In the genomic region with DNA sequence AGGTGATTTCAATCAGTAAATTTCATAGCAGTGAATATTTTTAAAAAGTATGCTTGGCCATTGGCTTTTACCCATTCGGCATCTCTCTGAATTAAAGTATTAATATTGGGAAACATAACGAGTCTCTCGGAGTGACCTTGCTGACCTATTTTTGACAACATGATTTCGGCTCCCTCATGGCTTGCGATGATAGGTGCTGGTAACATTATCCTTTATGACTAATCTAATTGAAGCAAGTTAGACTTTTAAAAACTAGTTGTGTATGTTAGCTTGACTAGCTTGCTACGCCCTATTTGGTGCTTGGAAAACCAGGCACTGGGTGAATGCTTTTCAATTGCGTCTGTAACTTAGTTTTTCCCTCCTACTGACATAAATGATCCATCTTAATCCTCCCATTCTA, we compare ENCODE assay signal across 28 cellular contexts. TPM values are rescaled to one million over a fixed set of nuclear protein-coding genes. Genes with fewer than 3 reads are reported as not detected.
DNase-seq lines count a peak whose midpoint lies in the region; ATAC-seq, FAIRE-seq and TF ChIP-seq lines count a peak whose summit lies in the region.
"Had no signal": no experiment of that assay in that cellular context is flagged by ENCODE, and none has a peak within 500 bp of the region (broad histone marks: within the 10 kb centered on the region; RNA-seq: fewer than 3 reads in every experiment).

No MANE protein-coding gene starts in this region.

- intact Hi-C loops in left cardiac atrium (cut with DNase I) = loop anchor here (10.0 kb wide), 1 partner anchor 51 kb away; no protein-coding TSS in a partner anchor
- intact Hi-C loops in kidney (cut with DNase I) = no loop called here
- intact Hi-C loops in sigmoid colon (cut with DNase I) = no loop called here
- intact Hi-C loops in uterus (cut with DNase I; ENCODE audit: low total_unique reads) = no loop called here

- 91 to 96% methylated on average over 7 of the region's 7 CpGs for WGBS in sigmoid colon, 2 donors

- H3K27ac ChIP-seq in right atrium auricular region (peak overlapping the region; percentile 64 to 74), kidney (ENCODE audit: low read depth in 2 of 2, low read length in 2 of 2) (peak overlapping the region in 1 of 2 donors; percentile 25), sigmoid colon (peak overlapping the region in 3 of 4 donors; percentile 53 to 66 (median 62)), uterus (peak overlapping the region; percentile 67 to 79)

- no peak for TF ChIP-seq POLR2A in sigmoid colon (IDR thresholded peaks at IDR 0.05)
- TF ChIP-seq POLR2A in uterus (IDR thresholded peaks at IDR 0.05) = no peak

- no peak for ATAC-seq in left cardiac atrium
- ATAC-seq: activated naive CD4-positive, alpha-beta T cell treated with anti-CD3 and anti-CD28 coated beads, Interleukin-2, amount 50 U/mL, for 72 hours; naive thymus-derived CD4-positive, alpha-beta T cell; stimulated activated memory B cell treated with anti-CD40 and anti-IgM and Interleukin-4, amounts not matched to agents 10 μg/mL and 1 μg/mL and 100 μg/mL, for 72 hours had no signal

- no peak for TF ChIP-seq CTCF in right atrium auricular region (IDR thresholded peaks at IDR 0.05)
- TF ChIP-seq CTCF in kidney (IDR thresholded peaks at IDR 0.05; ENCODE audit: borderline replicate concordance, extremely low read depth, insufficient read depth) = no peak
- TF ChIP-seq CTCF in sigmoid colon (IDR thresholded peaks at IDR 0.05) = no peak
- TF ChIP-seq CTCF in uterus (IDR thresholded peaks at IDR 0.05) = no peak
- TF ChIP-seq CTCF in GM10266 (IDR thresholded peaks at IDR 0.05; ENCODE audit: control insufficient read depth, insufficient read depth, low read depth, missing control alignments) = no peak

- H3K9me3 ChIP-seq in right atrium auricular region = no peaks in the 10 kb centered on the region
- no peaks in the 10 kb centered on the region for H3K9me3 ChIP-seq in kidney (ENCODE audit: control insufficient read depth in 1 of 2, low read length in 2 of 2)
- no peaks in the 10 kb centered on the region for H3K9me3 ChIP-seq in sigmoid colon
- H3K9me3 ChIP-seq in uterus = no peaks in the 10 kb centered on the region

- peaks cover 0 to 62% of the 10 kb centered on the region in 2 donors for H3K4me1 ChIP-seq in right atrium auricular region
- H3K4me1 ChIP-seq in kidney (ENCODE audit: control insufficient read depth in 1 of 2, insufficient read depth in 1 of 2, low read depth in 1 of 2, low read length in 2 of 2) = no peaks in the 10 kb centered on the region
- H3K4me1 ChIP-seq in sigmoid colon = peaks cover 0 to 57% (median 40%) of the 10 kb centered on the region in 4 donors
- H3K4me1 ChIP-seq in uterus = peaks cover 0 to 6% of the 10 kb centered on the region in 2 donors

- FAIRE-seq in kidney (lab: Jason Lieb, UNC) = no peak
- FAIRE-seq: endothelial cell of umbilical vein, H1, TTC549 had no signal

- H3K36me3 ChIP-seq in right atrium auricular region (no peaks in the 10 kb centered on the region), kidney (ENCODE audit: control insufficient read depth in 1 of 2, insufficient read depth in 2 of 2, low read length in 2 of 2) (no peaks in the 10 kb centered on the region), sigmoid colon (no peaks in the 10 kb centered on the region), uterus (no peaks in the 10 kb centered on the region)

- DNase-seq in right atrium auricular region (ENCODE audit: low spot score) = no peak
- DNase-seq in left cardiac atrium = no peak
- DNase-seq in kidney = no peak
- DNase-seq in sigmoid colon = no peak
- no peak for DNase-seq in uterus
- DNase-seq in DMS114 treated with DMSO at 0.1 percent for 48 hours (lab: John Stamatoyannopoulos, UW; ENCODE audit: unreplicated experiment) = no peak
- DNase-seq in HCEC 1CT = no peak
- DNase-seq in GM10266 (ENCODE audit: extremely low spot score) = no peak
- DNase-seq: activated CD4-positive, alpha-beta memory T cell treated with anti-CD3 and anti-CD28 coated beads, Interleukin-2, amount 10 ng/mL, durations not matched to agents 7 days and 5 days; activated CD4-positive, CD25-positive, alpha-beta regulatory T cell treated with anti-CD3 and anti-CD28 coated beads, Interleukin-2, amount 50 U/mL, for 72 hours; activated CD8-positive, alpha-beta memory T cell treated with anti-CD3 and anti-CD28 coated beads, Interleukin-2, amount 50 U/mL, for 48 hours; anterior cingulate cortex; Kasumi-1; naive thymus-derived CD4-positive, alpha-beta T cell; NCI-H446; NCI-H774; occipital lobe; RPMI8226; stimulated activated CD4-positive, alpha-beta T cell treated with anti-CD3 and anti-CD28 coated beads, Interleukin-4, amount 100 ng/mL, for 4 hours had no signal

- H3K27me3 ChIP-seq in right atrium auricular region = no peaks in the 10 kb centered on the region
- H3K27me3 ChIP-seq in sigmoid colon = no peaks in the 10 kb centered on the region
- no peaks in the 10 kb centered on the region for H3K27me3 ChIP-seq in uterus

- H3K4me3 ChIP-seq in right atrium auricular region (peak overlapping the region; percentile 17 to 30), kidney (ENCODE audit: low read length in 2 of 2) (peak overlapping the region; percentile 15 to 35), sigmoid colon (peak overlapping the region in 1 of 4 donors; percentile 16), uterus (peak overlapping the region in 1 of 2 donors; percentile 16)

- H3K9ac ChIP-seq in kidney (ENCODE audit: low read length in 2 of 2) = no peak overlapping the region

- no peak for TF ChIP-seq EP300 in sigmoid colon (IDR thresholded peaks at IDR 0.05)

RNA-seq across cellular contexts. Expression of a gene that starts 1.1 kb away (rescaled TPM):
- 1 to 10 TPM; 4.4 to 9.0 TPM for total RNA-seq in right atrium auricular region
- total RNA-seq in left cardiac atrium = 1 to 10 TPM; 7.0 to 9.1 TPM
- 8.1 TPM for total RNA-seq in kidney
- polyA plus RNA-seq in kidney (ENCODE audit: insufficient read depth, low read depth, low replicate concordance) = 0.22 TPM
- total RNA-seq in sigmoid colon = 1 to 10 TPM; 1.8 to 3.9 (median 2.0) TPM
- 1 to 10 TPM in 1 of 3 donors, under 1 TPM in 2; 0.46 to 1.6 (median 0.60) TPM for polyA plus RNA-seq in sigmoid colon
- 10 to 100 TPM in 2 of 4 donors, 1 to 10 TPM in 1, under 1 TPM in 1; 0.29 to 20.5 (median 12.1) TPM for total RNA-seq in uterus
- total RNA-seq: A673; activated CD4-positive, alpha-beta memory T cell treated with anti-CD3 and anti-CD28 coated beads, Interleukin-2, amount 10 ng/mL, durations not matched to agents 7 days and 5 days; activated naive CD4-positive, alpha-beta T cell treated with anti-CD3 and anti-CD28 coated beads, Interleukin-2, amount 50 U/mL, for 72 hours; activated T-helper 2 cell treated with anti-CD3 and anti-CD28 coated beads, Interferon-gamma antibody, Interleukin-2, Interleukin-4, amounts not matched to agents 10 μg/mL and 5 μg/mL and 100 μg/mL, durations not matched to agents 14 hours and 24 hours and 36 hours; B cell; H1; T-helper 1 cell treated with Interleukin-12 subunit alpha and Interleukin-12 subunit beta and Interleukin-4 antibody, amounts not matched to agents 30 ng/mL and 1 ng/mL, for 36 hours had no signal
- polyA plus RNA-seq: H1; naive thymus-derived CD4-positive, alpha-beta T cell had no signal

Comparison
In these comparisons a context has a peak if more than half of its experiments do, and no peak if none do; other contexts are left out.
1. intact Hi-C loops: an anchor here in left cardiac atrium (10.0 kb wide); none called in kidney, sigmoid colon and uterus.